ENCODE assay signal across 1 cellular context in the genomic region with DNA sequence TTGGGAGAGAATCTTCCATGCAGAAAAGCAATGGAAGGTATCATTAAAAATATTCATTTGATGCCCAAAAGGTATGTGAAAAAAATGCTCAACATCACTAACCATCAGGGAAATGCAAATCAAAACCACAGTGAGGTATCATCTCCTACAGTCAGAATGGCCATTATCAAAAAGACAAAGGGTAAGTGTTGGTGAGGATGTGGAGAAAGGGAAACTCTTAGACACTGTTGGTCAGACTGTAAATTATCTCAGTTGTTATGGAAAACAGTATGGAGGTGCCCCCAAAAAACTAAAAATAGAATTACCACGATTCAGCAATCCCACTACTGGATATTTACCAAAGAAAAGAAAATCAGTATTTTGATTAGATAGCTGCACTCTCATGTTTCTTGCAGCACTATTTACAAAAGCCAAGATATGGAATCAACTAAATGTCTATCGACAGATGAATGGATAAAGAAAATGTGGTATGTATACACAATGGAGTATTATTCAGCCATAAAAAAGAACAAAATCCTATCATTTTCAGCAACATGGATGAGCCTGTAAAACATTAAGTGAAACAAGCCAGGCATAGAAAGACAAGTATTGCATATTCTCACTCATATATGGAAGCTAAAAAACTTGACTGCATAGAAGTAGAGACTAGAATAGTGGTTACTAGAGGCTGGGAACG.
TF ChIP-seq lines count a peak whose summit lies in the region.

No MANE protein-coding gene starts in this region.

TF ChIP-seq in K562, 482 proteins besides CTCF, POLR2A, EP300 and RAD21 (continued from another document):
- TF ChIP-seq YY1 (IDR thresholded peaks at IDR 0.05; ENCODE audit: borderline replicate concordance in 1 of 3, control insufficient read depth in 1 of 3, extremely low read depth in 1 of 3, insufficient read depth in 3 of 3, insufficient read length in 1 of 3, insufficient replicate concordance in 2 of 3, low read depth in 1 of 3, low read length in 2 of 3) = no peak
- TF ChIP-seq, protein P1, sequence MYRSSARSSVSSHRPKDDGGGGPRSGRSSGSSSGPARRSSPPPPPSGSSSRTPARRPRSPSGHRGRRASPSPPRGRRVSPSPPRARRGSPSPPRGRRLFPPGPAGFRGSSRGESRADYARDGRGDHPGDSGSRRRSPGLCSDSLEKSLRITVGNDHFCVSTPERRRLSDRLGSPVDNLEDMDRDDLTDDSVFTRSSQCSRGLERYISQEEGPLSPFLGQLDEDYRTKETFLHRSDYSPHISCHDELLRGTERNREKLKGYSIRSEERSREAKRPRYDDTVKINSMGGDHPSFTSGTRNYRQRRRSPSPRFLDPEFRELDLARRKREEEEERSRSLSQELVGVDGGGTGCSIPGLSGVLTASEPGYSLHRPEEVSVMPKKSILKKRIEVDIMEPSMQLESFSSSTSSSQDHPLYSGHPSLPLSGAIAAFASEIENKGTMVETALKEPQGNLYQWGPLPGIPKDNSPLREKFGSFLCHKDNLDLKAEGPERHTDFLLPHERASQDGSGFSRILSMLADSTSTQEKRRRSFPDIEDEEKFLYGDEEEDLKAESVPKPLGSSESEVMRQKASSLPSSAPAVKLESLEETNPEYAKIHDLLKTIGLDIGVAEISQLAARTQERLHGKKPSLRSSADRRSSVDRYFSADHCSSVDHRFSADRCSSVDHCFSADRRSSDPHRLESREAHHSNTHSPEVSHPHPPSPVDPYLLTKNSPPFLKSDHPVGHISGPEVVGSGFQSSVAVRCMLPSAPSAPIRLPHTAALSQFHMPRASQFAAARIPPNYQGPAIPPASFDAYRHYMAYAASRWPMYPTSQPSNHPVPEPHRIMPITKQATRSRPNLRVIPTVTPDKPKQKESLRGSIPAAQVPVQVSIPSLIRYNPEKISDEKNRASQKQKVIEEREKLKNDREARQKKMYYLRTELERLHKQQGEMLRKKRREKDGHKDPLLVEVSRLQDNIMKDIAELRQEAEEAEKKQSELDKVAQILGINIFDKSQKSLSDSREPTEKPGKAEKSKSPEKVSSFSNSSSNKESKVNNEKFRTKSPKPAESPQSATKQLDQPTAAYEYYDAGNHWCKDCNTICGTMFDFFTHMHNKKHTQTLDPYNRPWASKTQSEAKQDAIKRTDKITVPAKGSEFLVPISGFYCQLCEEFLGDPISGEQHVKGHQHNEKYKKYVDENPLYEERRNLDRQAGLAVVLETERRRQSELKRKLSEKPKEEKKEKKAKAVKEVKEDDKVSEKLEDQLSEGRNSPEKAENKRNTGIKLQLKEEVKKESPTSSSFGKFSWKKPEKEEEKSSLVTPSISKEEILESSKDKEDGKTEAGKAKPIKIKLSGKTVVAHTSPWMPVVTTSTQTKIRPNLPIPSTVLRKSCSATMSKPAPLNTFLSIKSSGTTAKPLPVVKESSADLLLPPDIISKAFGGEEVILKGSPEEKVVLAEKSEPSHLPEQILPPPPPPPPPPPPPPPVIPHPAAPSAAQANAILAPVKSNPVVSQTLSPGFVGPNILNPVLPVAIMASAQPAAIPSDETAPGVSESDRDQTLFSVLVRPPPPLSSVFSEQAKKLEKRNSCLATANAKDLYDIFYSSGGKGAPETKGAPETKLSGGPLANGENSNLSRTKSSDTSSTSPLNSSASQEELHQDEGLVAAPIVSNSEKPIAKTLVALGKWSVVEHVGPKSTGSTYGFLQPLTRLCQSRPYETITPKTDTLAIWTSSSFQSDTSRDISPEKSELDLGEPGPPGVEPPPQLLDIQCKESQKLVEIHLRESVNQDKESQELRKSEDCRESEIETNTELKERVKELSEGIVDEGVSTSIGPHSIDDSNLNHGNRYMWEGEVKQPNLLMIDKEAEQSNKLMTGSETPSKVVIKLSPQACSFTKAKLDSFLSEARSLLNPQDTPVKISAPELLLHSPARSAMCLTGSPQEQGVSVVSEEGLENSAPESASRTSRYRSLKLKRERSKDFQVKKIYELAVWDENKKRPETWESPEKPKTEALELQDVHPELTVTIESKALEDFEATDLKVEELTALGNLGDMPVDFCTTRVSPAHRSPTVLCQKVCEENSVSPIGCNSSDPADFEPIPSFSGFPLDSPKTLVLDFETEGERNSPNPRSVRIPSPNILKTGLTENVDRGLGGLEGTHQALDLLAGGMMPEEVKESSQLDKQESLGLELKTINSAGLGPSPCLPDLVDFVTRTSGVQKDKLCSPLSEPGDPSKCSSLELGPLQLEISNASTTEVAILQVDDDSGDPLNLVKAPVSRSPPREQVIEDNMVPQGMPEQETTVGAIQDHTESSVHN (IDR thresholded peaks at IDR 0.05; ENCODE audit: borderline replicate concordance in 1 of 2, low read depth in 1 of 2) = no peak
